In genomic region chr3:129979891-129980290, GRCh38 we compare ENCODE assay signal across 32 cellular contexts. TPM values are rescaled to one million over a fixed set of nuclear protein-coding genes. Genes with fewer than 3 reads are reported as not detected.
"Had no signal": no experiment of that assay in that cellular context is flagged by ENCODE, and none has a peak within 500 bp of the region (broad histone marks: within the 10 kb centered on the region; RNA-seq: fewer than 3 reads in every experiment).

No MANE protein-coding gene starts in this region.

- H3K4me3 Mint-ChIP-seq: activated CD4-positive, alpha-beta memory T cell treated with anti-CD3 and anti-CD28 coated beads for 36 hours; activated CD4-positive, alpha-beta T cell treated with anti-CD3 and anti-CD28 coated beads, Interleukin-2, amount 10 ng/mL, durations not matched to agents 7 days and 5 days; activated naive CD4-positive, alpha-beta T cell treated with anti-CD3 and anti-CD28 coated beads, Interleukin-2, amount 50 U/mL, for 24 hours; activated naive CD8-positive, alpha-beta T cell treated with anti-CD3 and anti-CD28 coated beads, Interleukin-2, amount 10 ng/mL, durations not matched to agents 7 days and 5 days; activated T-cell treated with anti-CD3 and anti-CD28 coated beads, Interleukin-2, amount 50 U/mL, for 72 hours; activated T-helper 17 cell treated with anti-CD3 and anti-CD28 coated beads, Interleukin-2, amount 50 U/mL, for 72 hours; T-helper 1 cell treated with Interleukin-12 subunit alpha and Interleukin-12 subunit beta and Interleukin-4 antibody, amounts not matched to agents 30 μg/mL and 1 μg/mL, for 36 hours; T-helper 2 cell treated with Interferon-gamma antibody and Interleukin-4, amounts not matched to agents 5 μg/mL and 100 μg/mL, for 36 hours had no signal

- H3K36me3 ChIP-seq: ascending aorta, Peyer's patch, SJSA1 had no signal

- H3K9me3 Mint-ChIP-seq: activated CD4-positive, alpha-beta memory T cell treated with anti-CD3 and anti-CD28 coated beads for 36 hours; activated CD4-positive, alpha-beta T cell treated with anti-CD3 and anti-CD28 coated beads, Interleukin-2, amount 10 ng/mL, durations not matched to agents 7 days and 5 days; activated naive CD4-positive, alpha-beta T cell treated with anti-CD3 and anti-CD28 coated beads, Interleukin-2, amount 50 U/mL, for 24 hours; activated naive CD8-positive, alpha-beta T cell treated with anti-CD3 and anti-CD28 coated beads, Interleukin-2, amount 10 ng/mL, durations not matched to agents 7 days and 5 days; activated T-cell treated with anti-CD3 and anti-CD28 coated beads, Interleukin-2, amount 50 U/mL, for 72 hours; activated T-helper 17 cell treated with anti-CD3 and anti-CD28 coated beads, Interleukin-2, amount 50 U/mL, for 72 hours; T-helper 1 cell treated with Interleukin-12 subunit alpha and Interleukin-12 subunit beta and Interleukin-4 antibody, amounts not matched to agents 30 μg/mL and 1 μg/mL, for 36 hours; T-helper 2 cell treated with Interferon-gamma antibody and Interleukin-4, amounts not matched to agents 5 μg/mL and 100 μg/mL, for 36 hours had no signal

- H3K9ac ChIP-seq: SK-N-SH had no signal

- H3K9me3 ChIP-seq: ascending aorta, Peyer's patch, SJSA1, SK-N-SH had no signal

- H3K4me1 ChIP-seq: SJSA1 had no signal

- FAIRE-seq: TTC549 had no signal

- H3K27ac Mint-ChIP-seq: activated CD4-positive, alpha-beta memory T cell treated with anti-CD3 and anti-CD28 coated beads for 36 hours; activated CD4-positive, alpha-beta T cell treated with anti-CD3 and anti-CD28 coated beads, Interleukin-2, amount 10 ng/mL, durations not matched to agents 7 days and 5 days; activated naive CD4-positive, alpha-beta T cell treated with anti-CD3 and anti-CD28 coated beads, Interleukin-2, amount 50 U/mL, for 24 hours; activated naive CD8-positive, alpha-beta T cell treated with anti-CD3 and anti-CD28 coated beads, Interleukin-2, amount 10 ng/mL, durations not matched to agents 7 days and 5 days; activated T-cell treated with anti-CD3 and anti-CD28 coated beads, Interleukin-2, amount 50 U/mL, for 72 hours; activated T-helper 17 cell treated with anti-CD3 and anti-CD28 coated beads, Interleukin-2, amount 50 U/mL, for 72 hours; T-helper 1 cell treated with Interleukin-12 subunit alpha and Interleukin-12 subunit beta and Interleukin-4 antibody, amounts not matched to agents 30 μg/mL and 1 μg/mL, for 36 hours; T-helper 2 cell treated with Interferon-gamma antibody and Interleukin-4, amounts not matched to agents 5 μg/mL and 100 μg/mL, for 36 hours had no signal

- H3K4me2 ChIP-seq: SK-N-SH had no signal

- H3K36me3 Mint-ChIP-seq: activated CD4-positive, alpha-beta memory T cell treated with anti-CD3 and anti-CD28 coated beads for 36 hours; activated naive CD4-positive, alpha-beta T cell treated with anti-CD3 and anti-CD28 coated beads, Interleukin-2, amount 50 U/mL, for 24 hours; activated naive CD8-positive, alpha-beta T cell treated with anti-CD3 and anti-CD28 coated beads, Interleukin-2, amount 10 ng/mL, durations not matched to agents 7 days and 5 days had no signal

- H3K27ac ChIP-seq: ascending aorta, Peyer's patch, SJSA1 had no signal

- ATAC-seq: activated T-helper 17 cell treated with anti-CD3 and anti-CD28 coated beads, Interleukin-2, amount 50 U/mL, for 72 hours; PC-3 had no signal

- DNase-seq: activated CD4-positive, alpha-beta memory T cell treated with anti-CD3 and anti-CD28 coated beads for 36 hours; activated CD4-positive, alpha-beta T cell treated with anti-CD3 and anti-CD28 coated beads, Interleukin-2, amount 10 ng/mL, durations not matched to agents 7 days and 5 days; activated effector memory CD4-positive, alpha-beta T cell treated with anti-CD3 and anti-CD28 coated beads, Interleukin-2, amount 50 U/mL, for 16 hours; activated naive CD4-positive, alpha-beta T cell treated with Interleukin-2 at 50 U/mL for 16 hours; activated naive CD8-positive, alpha-beta T cell treated with anti-CD3 and anti-CD28 coated beads, Interleukin-2, amount 10 ng/mL, durations not matched to agents 7 days and 5 days; activated T-cell treated with anti-CD3 and anti-CD28 coated beads, Interleukin-2, amount 50 U/mL, for 1 hour; activated T-cell treated with anti-CD3 and anti-CD28 coated beads, Interleukin-2, amount 50 U/mL, for 72 hours; amygdala; caudate nucleus; cerebellar nuclear complex; NCI-H1092; NCI-H1436 treated with DMSO at 0.1 percent for 48 hours; NCI-H1694 treated with DMSO at 0.1 percent for 48 hours; NCI-H2029; NCI-H345; NCI-H524 treated with DMSO at 0.1 percent for 48 hours; NK-92 treated with Interleukin-12 subunit alpha and Interleukin-12 subunit beta, amount 100 ng/mL, for 24 hours; PC-3; Peyer's patch; RPMI8226; SHP77 treated with DMSO at 0.1 percent for 48 hours; SK-N-SH had no signal

- H3K4me3 ChIP-seq: ascending aorta, Peyer's patch, SJSA1 had no signal

- H3K4me1 Mint-ChIP-seq: activated T-helper 17 cell treated with anti-CD3 and anti-CD28 coated beads, Interleukin-2, amount 50 U/mL, for 72 hours had no signal

RNA-seq across cellular contexts. Expression of gene TRH, which starts 5.4 kb away (rescaled TPM):
- total RNA-seq: activated CD4-positive, alpha-beta memory T cell treated with anti-CD3 and anti-CD28 coated beads for 36 hours; activated CD4-positive, alpha-beta T cell treated with anti-CD3 and anti-CD28 coated beads, Interleukin-2, amount 10 ng/mL, durations not matched to agents 7 days and 5 days; activated CD8-positive, alpha-beta memory T cell treated with anti-CD3 and anti-CD28 coated beads for 36 hours; activated naive CD8-positive, alpha-beta T cell treated with anti-CD3 and anti-CD28 coated beads, Interleukin-2, amount 10 ng/mL, durations not matched to agents 7 days and 5 days; activated T-cell treated with anti-CD3 and anti-CD28 coated beads, Interleukin-2, amount 50 U/mL, for 72 hours; activated T-helper 17 cell treated with anti-CD3 and anti-CD28 coated beads, Interleukin-2, amount 50 U/mL, for 72 hours; ascending aorta; MCF 10A; NCI-H460; PC-3; Peyer's patch; SJSA1 had no signal
- polyA plus RNA-seq: SK-N-SH had no signal
